ENCODE assay signal across 23 cellular contexts in genomic region chr20:53907968-53908751, GRCh38.
DNase-seq lines count a peak whose midpoint lies in the region; ATAC-seq and TF ChIP-seq lines count a peak whose summit lies in the region.
"Had no signal": no experiment of that assay in that cellular context is flagged by ENCODE, and none has a peak within 500 bp of the region (broad histone marks: within the 10 kb centered on the region; RNA-seq: fewer than 3 reads in every experiment).

No MANE protein-coding gene starts in this region.

- POLR2A ChIA-PET in PC-9 (lab: Charles Lee; ENCODE audit: unreplicated experiment): interaction anchor here (0.6 to 0.7 kb wide), 5 partner anchors 8 to 327 kb away, joined by 3 to 4 read pairs (median 3); no protein-coding TSS in a partner anchor

- no peak overlapping the region for H3K4me3 ChIP-seq in PC-9
- no peak overlapping the region for H3K4me3 ChIP-seq in transverse colon
- H3K4me3 ChIP-seq: hepatocyte, lung, sigmoid colon, tibial nerve had no signal

- TF ChIP-seq POLR2A in transverse colon (IDR thresholded peaks at IDR 0.05): no peak

- peak overlapping the region; percentile 95 for H3K27ac ChIP-seq in PC-9
- peak overlapping the region; percentile 92 for H3K27ac ChIP-seq in epithelial cell of prostate
- H3K27ac ChIP-seq in transverse colon: peak overlapping the region; percentile 42 to 66 (median 47)
- H3K27ac ChIP-seq: parathyroid adenoma, sigmoid colon, tibial nerve had no signal

- no peaks in the 10 kb centered on the region for H3K9me3 ChIP-seq in PC-9 (ENCODE audit: insufficient read depth, low read depth)
- no peaks in the 10 kb centered on the region for H3K9me3 ChIP-seq in transverse colon
- H3K9me3 ChIP-seq: sigmoid colon, tibial nerve had no signal

- H3K27me3 ChIP-seq in PC-9 (ENCODE audit: insufficient read depth, low read depth): no peaks in the 10 kb centered on the region
- no peaks in the 10 kb centered on the region for H3K27me3 ChIP-seq in transverse colon
- H3K27me3 ChIP-seq: hepatocyte, sigmoid colon, tibial nerve had no signal

- H3K36me3 ChIP-seq in PC-9 (ENCODE audit: low read depth): no peaks in the 10 kb centered on the region
- no peaks in the 10 kb centered on the region for H3K36me3 ChIP-seq in transverse colon
- H3K36me3 ChIP-seq: sigmoid colon, tibial nerve had no signal

- H3K9me2 ChIP-seq in PC-9 (ENCODE audit: insufficient read depth): no peaks in the 10 kb centered on the region

- H3K36me3 Mint-ChIP-seq in activated CD8-positive, alpha-beta memory T cell treated with anti-CD3 and anti-CD28 coated beads, Interleukin-2, amount 10 ng/mL, durations not matched to agents 7 days and 5 days: peaks cover 3% of the 10 kb centered on the region
- H3K36me3 Mint-ChIP-seq: naive thymus-derived CD8-positive, alpha-beta T cell had no signal

- BruUV-seq in PC-9 (replicated peaks; lab: Mats Ljungman, UMichigan): no TSS peak

- intact Hi-C loops in PC-9 (cut with micrococcal nuclease; ENCODE audit: unreplicated experiment) (no loop called here), transverse colon (cut with DNase I; ENCODE audit: low total_unique reads) (no loop called here)

- peaks cover 41% of the 10 kb centered on the region for H3F3A ChIP-seq in PC-9 (ENCODE audit: insufficient read depth, low read depth)

- no peak for TF ChIP-seq EP300 in transverse colon (IDR thresholded peaks at IDR 0.05; ENCODE audit: low read depth)

- H4K20me1 ChIP-seq in PC-9 (ENCODE audit: insufficient read depth): no peaks in the 10 kb centered on the region

- peaks cover 16% of the 10 kb centered on the region for H3K4me1 Mint-ChIP-seq in activated CD8-positive, alpha-beta memory T cell treated with anti-CD3 and anti-CD28 coated beads, Interleukin-2, amount 10 ng/mL, durations not matched to agents 7 days and 5 days

- no peaks in the 10 kb centered on the region for H3K79me2 ChIP-seq in PC-9 (ENCODE audit: low read depth)
- H3K79me2 ChIP-seq: hepatocyte, parathyroid adenoma had no signal

- no peaks in the 10 kb centered on the region for H3K27me3 Mint-ChIP-seq in activated CD8-positive, alpha-beta memory T cell treated with anti-CD3 and anti-CD28 coated beads, Interleukin-2, amount 10 ng/mL, durations not matched to agents 7 days and 5 days
- H3K27me3 Mint-ChIP-seq: activated CD4-positive, alpha-beta memory T cell treated with anti-CD3 and anti-CD28 coated beads, Interleukin-2, amount 10 ng/mL, durations not matched to agents 7 days and 5 days; activated naive CD8-positive, alpha-beta T cell; naive thymus-derived CD8-positive, alpha-beta T cell had no signal

- H3K4me1 ChIP-seq in PC-9 (replicated peaks; ENCODE audit: insufficient read depth) (peaks cover 50% of the 10 kb centered on the region), transverse colon (peaks cover 0 to 19% (median 14%) of the 10 kb centered on the region in 4 donors)
- H3K4me1 ChIP-seq: parathyroid adenoma, sigmoid colon, tibial nerve had no signal

- CTCF ChIA-PET in activated CD8-positive, alpha-beta memory T cell treated with anti-CD3 and anti-CD28 coated beads, Interleukin-2, amount 10 ng/mL, durations not matched to agents 7 days and 5 days (lab: Charles Lee): interaction anchor here (0.7 to 1.3 kb wide), 4 partner anchors 9 to 217 kb away, joined by 3 read pairs; no protein-coding TSS in a partner anchor
- CTCF ChIA-PET in PC-9 (lab: Charles Lee): interaction anchor here (0.7 kb wide), 1 partner anchor 13 kb away, joined by 3 read pairs; no protein-coding TSS in a partner anchor

- no peak overlapping the region for H3K27ac Mint-ChIP-seq in activated CD8-positive, alpha-beta memory T cell treated with anti-CD3 and anti-CD28 coated beads, Interleukin-2, amount 10 ng/mL, durations not matched to agents 7 days and 5 days
- H3K27ac Mint-ChIP-seq: activated CD4-positive, alpha-beta memory T cell treated with anti-CD3 and anti-CD28 coated beads, Interleukin-2, amount 10 ng/mL, durations not matched to agents 7 days and 5 days; activated naive CD8-positive, alpha-beta T cell; T-helper 1 cell treated with Interleukin-12 subunit alpha and Interleukin-12 subunit beta and Interleukin-4 antibody, amounts not matched to agents 30 μg/mL and 1 μg/mL, for 36 hours had no signal

- peak; percentile 21 for DNase-seq in activated CD8-positive, alpha-beta memory T cell treated with anti-CD3 and anti-CD28 coated beads for 24 hours
- DNase-seq in activated CD8-positive, alpha-beta memory T cell treated with anti-CD3 and anti-CD28 coated beads, Interleukin-2, amount 10 ng/mL, durations not matched to agents 7 days and 5 days: no peak
- DNase-seq in PC-9: no peak
- DNase-seq in epithelial cell of prostate (ENCODE audit: low read depth, low spot score): no peak
- DNase-seq in transverse colon: no peak
- DNase-seq in mesenteric fat pad (ENCODE audit: low spot score): no peak
- no peak for DNase-seq in NCI-H526 (lab: John Stamatoyannopoulos, UW)
- DNase-seq in NCI-H1436 (lab: John Stamatoyannopoulos, UW): no peak
- DNase-seq: 8988T; activated CD4-positive, alpha-beta memory T cell treated with anti-CD3 and anti-CD28 coated beads, Interleukin-2, amount 10 ng/mL, durations not matched to agents 7 days and 5 days; activated T-cell treated with anti-CD3 and anti-CD28 coated beads, Interleukin-2, amount 50 U/mL, for 48 hours; naive thymus-derived CD8-positive, alpha-beta T cell; NCI-H2029 treated with DMSO at 0.1 percent for 48 hours; NCI-H510A; SHP77; sigmoid colon; stimulated activated naive CD4-positive, alpha-beta T cell treated with Interleukin-2 at 50 U/mL for 16 hours had no signal

- ATAC-seq in activated CD8-positive, alpha-beta memory T cell treated with anti-CD3 and anti-CD28 coated beads, Interleukin-2, amount 10 ng/mL, durations not matched to agents 7 days and 5 days: no peak
- ATAC-seq: naive thymus-derived CD8-positive, alpha-beta T cell had no signal

- TF ChIP-seq CTCF in PC-9 (conservative IDR thresholded peaks at IDR 0.05): no peak
- no peak for TF ChIP-seq CTCF in transverse colon (IDR thresholded peaks at IDR 0.05)

- in situ Hi-C loops in transverse colon (cut with MboI; ENCODE audit: low pct_ligation_motif_present in 1 of 4, low pct_unique_long_range_greater_than_20kb in 1 of 4, low sequenced_read_pairs in 3 of 4): loop anchor here in 1 of 4 donors (25.0 kb wide), 1 partner anchor 321 kb away; the partner anchor contains the start of gene ZNF217

- H3K9me3 Mint-ChIP-seq in activated CD8-positive, alpha-beta memory T cell treated with anti-CD3 and anti-CD28 coated beads, Interleukin-2, amount 10 ng/mL, durations not matched to agents 7 days and 5 days (ENCODE audit: low read depth): no peaks in the 10 kb centered on the region
- H3K9me3 Mint-ChIP-seq: activated CD4-positive, alpha-beta memory T cell treated with anti-CD3 and anti-CD28 coated beads, Interleukin-2, amount 10 ng/mL, durations not matched to agents 7 days and 5 days; naive thymus-derived CD8-positive, alpha-beta T cell had no signal

- no peak overlapping the region for H2AFZ ChIP-seq in PC-9
- H2AFZ ChIP-seq: hepatocyte, parathyroid adenoma had no signal

- WGBS in transverse colon (ENCODE audit: low coverage in 1 of 2), 2 donors: 78% methylated on average over 9 to 11 of the region's 11 CpGs

- H3K4me3 Mint-ChIP-seq in activated CD8-positive, alpha-beta memory T cell treated with anti-CD3 and anti-CD28 coated beads, Interleukin-2, amount 10 ng/mL, durations not matched to agents 7 days and 5 days: no peak overlapping the region
- H3K4me3 Mint-ChIP-seq: activated CD4-positive, alpha-beta memory T cell treated with anti-CD3 and anti-CD28 coated beads, Interleukin-2, amount 10 ng/mL, durations not matched to agents 7 days and 5 days; activated naive CD8-positive, alpha-beta T cell; naive thymus-derived CD8-positive, alpha-beta T cell; T-helper 1 cell treated with Interleukin-12 subunit alpha and Interleukin-12 subunit beta and Interleukin-4 antibody, amounts not matched to agents 30 μg/mL and 1 μg/mL, for 36 hours had no signal

- H3K4me2 ChIP-seq in PC-9: no peak overlapping the region
- H3K4me2 ChIP-seq: hepatocyte had no signal
